Comparison of ENCODE assay signal across 24 cellular contexts in the genomic region with DNA sequence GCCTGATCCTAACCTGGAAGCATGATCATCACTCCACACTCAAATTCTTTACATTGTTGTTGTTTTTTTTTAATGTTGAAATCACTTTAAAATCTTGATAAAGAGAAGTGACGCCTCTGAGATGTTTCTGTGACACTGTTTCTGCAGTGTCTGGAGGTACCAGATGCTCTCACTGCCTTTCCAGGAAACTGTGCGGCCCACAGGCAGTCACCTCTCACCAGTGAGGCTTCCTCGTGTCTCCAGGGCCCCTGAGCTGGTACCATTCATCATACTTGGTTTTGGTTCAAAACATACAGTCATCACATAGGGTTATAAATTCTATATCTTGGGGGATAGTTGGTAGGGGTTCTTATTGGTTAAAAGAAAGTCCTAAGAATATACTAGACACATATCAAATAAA.
"Had no signal": no experiment of that assay in that cellular context is flagged by ENCODE, and none has a peak within 500 bp of the region (broad histone marks: within the 10 kb centered on the region; RNA-seq: fewer than 3 reads in every experiment).

No MANE protein-coding gene starts in this region.

- H3K27me3 ChIP-seq: adrenal gland, body of pancreas, pancreas, vagina had no signal

- H3K9me3 ChIP-seq: adrenal gland, pancreas, prostate gland, vagina had no signal

- H3K27ac Mint-ChIP-seq: activated CD4-positive, alpha-beta T cell treated with anti-CD3 and anti-CD28 coated beads, Interleukin-2, amount 10 ng/mL, durations not matched to agents 7 days and 5 days; activated naive CD4-positive, alpha-beta T cell treated with anti-CD3 and anti-CD28 coated beads, Interleukin-2, amount 50 U/mL, for 72 hours; activated T-helper 1 cell treated with anti-CD3 and anti-CD28 coated beads, Interleukin-12 subunit alpha, Interleukin-12 subunit beta, Interleukin-2, Interleukin-4 antibody, amounts not matched to agents 30 ng/mL and 10 ng/mL and 1 ng/mL, durations not matched to agents 14 hours and 24 hours and 36 hours; stimulated activated naive CD8-positive, alpha-beta T cell treated with anti-CD3 and anti-CD28 coated beads, Interleukin-15, Interleukin-2, amounts not matched to agents 100 ng/mL and 50 ng/mL, for 24 hours had no signal

- H3K36me3 ChIP-seq: adrenal gland, left ventricle myocardium inferior, pancreas, prostate gland, thoracic aorta, vagina, WERI-Rb-1 had no signal

- DNase-seq: activated CD4-positive, alpha-beta T cell treated with anti-CD3 and anti-CD28 coated beads, Interleukin-2, amount 10 ng/mL, durations not matched to agents 7 days and 5 days; activated CD4-positive, CD25-positive, alpha-beta regulatory T cell treated with anti-CD3 and anti-CD28 coated beads, Interleukin-2, amount 50 U/mL, for 72 hours; activated T-cell treated with anti-CD3 and anti-CD28 coated beads for 4 hours; aorta; body of pancreas; dermis blood vessel endothelial cell; effector CD4-positive, alpha-beta T cell; left ventricle myocardium inferior; nucleus accumbens; retina; stimulated activated CD4-positive, alpha-beta T cell treated with anti-CD3 and anti-CD28 coated beads, Interleukin-12 subunit alpha, Interleukin-12 subunit beta, amount 100 ng/mL, for 4 hours; stimulated activated CD4-positive, alpha-beta T cell treated with anti-CD3 and anti-CD28 coated beads, Interleukin-4, amount 100 ng/mL, for 1 hour; T-helper 9 cell; WERI-Rb-1 had no signal

- H3K4me1 ChIP-seq: prostate gland had no signal

- ATAC-seq: activated naive CD4-positive, alpha-beta T cell treated with anti-CD3 and anti-CD28 coated beads, Interleukin-2, amount 50 U/mL, for 72 hours; body of pancreas; pancreas; sciatic nerve had no signal

- H3K4me3 ChIP-seq: adrenal gland, body of pancreas, left ventricle myocardium inferior, pancreas, prostate gland, skin epidermis, thoracic aorta, vagina had no signal

- H3K4me3 Mint-ChIP-seq: activated CD4-positive, alpha-beta T cell treated with anti-CD3 and anti-CD28 coated beads, Interleukin-2, amount 10 ng/mL, durations not matched to agents 7 days and 5 days; activated T-helper 1 cell treated with anti-CD3 and anti-CD28 coated beads, Interleukin-12 subunit alpha, Interleukin-12 subunit beta, Interleukin-2, Interleukin-4 antibody, amounts not matched to agents 30 ng/mL and 10 ng/mL and 1 ng/mL, durations not matched to agents 14 hours and 24 hours and 36 hours; stimulated activated naive CD8-positive, alpha-beta T cell treated with anti-CD3 and anti-CD28 coated beads, Interleukin-15, Interleukin-2, amounts not matched to agents 100 ng/mL and 50 ng/mL, for 24 hours had no signal
